ENCODE assay signal across 8 cellular contexts in genomic region chr22:36369004-36369921, GRCh38. TPM values are rescaled to one million over a fixed set of nuclear protein-coding genes. Genes with fewer than 3 reads are reported as not detected.
DNase-seq lines count a peak whose midpoint lies in the region; ATAC-seq, FAIRE-seq and TF ChIP-seq lines count a peak whose summit lies in the region.

No MANE protein-coding gene starts in this region.

- H3K9me3 Mint-ChIP-seq in astrocyte (ENCODE audit: unreplicated experiment) (no peaks in the 10 kb centered on the region), mesothelial cell of epicardium (no peaks in the 10 kb centered on the region)

- H3K36me3 ChIP-seq in heart left ventricle (peaks cover 0 to 27% (median 4%) of the 10 kb centered on the region in 9 donors), astrocyte (ENCODE audit: insufficient read depth, low read length) (peaks cover 26% of the 10 kb centered on the region), tibial artery (no peaks in the 10 kb centered on the region)

- intact Hi-C loops in heart left ventricle (cut with DNase I): loop anchor here in 8 of 10 donors (5.0 kb wide), 3 partner anchors 37 to 98 kb away; no protein-coding TSS in a partner anchor
- intact Hi-C loops in left ventricle myocardium superior (cut with micrococcal nuclease): no loop called here
- intact Hi-C loops in tibial artery (cut with DNase I; ENCODE audit: low total_unique reads): loop anchor here (5.0 kb wide), 2 partner anchors 42 to 98 kb away; no protein-coding TSS in a partner anchor

- peak overlapping the region; percentile 50 to 99 (median 88) for H3K27ac ChIP-seq in heart left ventricle
- peak overlapping the region; percentile 70 for H3K27ac ChIP-seq in astrocyte (ENCODE audit: low read depth, low read length)
- H3K27ac ChIP-seq in tibial artery: peak overlapping the region; percentile 95

- H3K4me3 Mint-ChIP-seq in astrocyte (ENCODE audit: unreplicated experiment): peak overlapping the region; percentile 80
- no peak overlapping the region for H3K4me3 Mint-ChIP-seq in mesothelial cell of epicardium

- H2AFZ ChIP-seq in astrocyte (ENCODE audit: low read depth, low read length): no peak overlapping the region

- no peak for FAIRE-seq in astrocyte (lab: Jason Lieb, UNC)

- H3K27me3 Mint-ChIP-seq in astrocyte (ENCODE audit: low read depth, unreplicated experiment) (no peaks in the 10 kb centered on the region), mesothelial cell of epicardium (ENCODE audit: low read depth) (no peaks in the 10 kb centered on the region)

- no peaks in the 10 kb centered on the region for H3K9me3 ChIP-seq in heart left ventricle
- no peaks in the 10 kb centered on the region for H3K9me3 ChIP-seq in astrocyte (ENCODE audit: insufficient read depth, low read depth, low read length)
- no peaks in the 10 kb centered on the region for H3K9me3 ChIP-seq in tibial artery

- H3K4me1 ChIP-seq in heart left ventricle (peaks cover 46 to 100% (median 100%) of the 10 kb centered on the region in 12 donors), astrocyte (ENCODE audit: insufficient read depth, low read length) (peaks cover 97% of the 10 kb centered on the region), tibial artery (peaks cover 0 to 100% (median 99%) of the 10 kb centered on the region in 4 donors)

- H3K27ac Mint-ChIP-seq in astrocyte (ENCODE audit: unreplicated experiment) (peak overlapping the region; percentile 84), mesothelial cell of epicardium (peak overlapping the region; percentile 100)

- peaks cover 100% of the 10 kb centered on the region for H3K79me2 ChIP-seq in astrocyte (ENCODE audit: insufficient read depth, low read length)

- H3K27me3 ChIP-seq in heart left ventricle: no peaks in the 10 kb centered on the region
- no peaks in the 10 kb centered on the region for H3K27me3 ChIP-seq in astrocyte (ENCODE audit: insufficient read depth, low read length)
- no peaks in the 10 kb centered on the region for H3K27me3 ChIP-seq in tibial artery

- peak overlapping the region; percentile 77 for H3K4me2 ChIP-seq in astrocyte (ENCODE audit: low read length)

- DNase-seq in heart left ventricle (peak in 1 of 5 donors; percentile 27), left ventricle myocardium superior (no peak), astrocyte (ENCODE audit: low read depth) (no peak), mesothelial cell of epicardium (ENCODE audit: low spot score in 2 of 2, unreplicated experiment in 2 of 2) (no peak), tibial artery (no peak), UCSD-AML1 (lab: John Stamatoyannopoulos, UW; ENCODE audit: unreplicated experiment) (no peak), GOT3 (lab: John Stamatoyannopoulos, UW) (no peak), ecto neural progenitor cell (ENCODE audit: low spot score) (no peak)

- no peak for ATAC-seq in heart left ventricle
- ATAC-seq in left ventricle myocardium superior: no peak

- TF ChIP-seq CTCF in heart left ventricle (IDR thresholded peaks at IDR 0.05) (no peak), astrocyte (IDR thresholded peaks at IDR 0.05; ENCODE audit: insufficient read depth, low read depth, low read length) (no peak), mesothelial cell of epicardium (IDR thresholded peaks at IDR 0.05; ENCODE audit: unreplicated experiment) (no peak), tibial artery (IDR thresholded peaks at IDR 0.05) (no peak)

- TF ChIP-seq POLR2A in heart left ventricle (IDR thresholded peaks at IDR 0.05): no peak

- peak overlapping the region; percentile 58 for H3K9ac ChIP-seq in astrocyte (ENCODE audit: low read length)

- WGBS in heart left ventricle, 4 donors: 30 to 39% (median 34%) methylated on average over 19 of the region's 19 CpGs

- peaks cover 100% of the 10 kb centered on the region for H4K20me1 ChIP-seq in astrocyte (ENCODE audit: insufficient read depth, low read length)

- H3K4me1 Mint-ChIP-seq in astrocyte (ENCODE audit: low read depth, unreplicated experiment): peaks cover 91% of the 10 kb centered on the region
- peaks cover 86% of the 10 kb centered on the region for H3K4me1 Mint-ChIP-seq in mesothelial cell of epicardium

- H3K36me3 Mint-ChIP-seq in astrocyte (ENCODE audit: low read depth, unreplicated experiment): peaks cover 15% of the 10 kb centered on the region
- H3K36me3 Mint-ChIP-seq in mesothelial cell of epicardium: no peaks in the 10 kb centered on the region

- H3K4me3 ChIP-seq in heart left ventricle (peak overlapping the region in 8 of 12 donors; percentile 2 to 20 (median 10)), astrocyte (ENCODE audit: insufficient read depth, low read depth, low read length) (peak overlapping the region; percentile 22), tibial artery (peak overlapping the region; percentile 26 to 40)

RNA-seq across cellular contexts. Expression of gene MYH9, which starts 18.5 kb away (rescaled TPM):
- 100 to 1,000 TPM; 126 to 482 (median 238) TPM for total RNA-seq in heart left ventricle
- polyA plus RNA-seq in heart left ventricle: 100 to 1,000 TPM; 109 to 407 TPM
- total RNA-seq in left ventricle myocardium superior: 161 TPM
- total RNA-seq in astrocyte: 2,278 and 2,469 TPM in 2 replicates
- 321 to 346 TPM (median 341 TPM) in 3 replicates for total RNA-seq in mesothelial cell of epicardium
